In genomic region chr2:12805032-12805431, GRCh38 we compare ENCODE assay signal across 30 cellular contexts.
"Had no signal": no experiment of that assay in that cellular context is flagged by ENCODE, and none has a peak within 500 bp of the region (broad histone marks: within the 10 kb centered on the region; RNA-seq: fewer than 3 reads in every experiment).

No MANE protein-coding gene starts in this region.

- ATAC-seq: activated CD4-positive, CD25-positive, alpha-beta regulatory T cell treated with anti-CD3 and anti-CD28 coated beads, Interleukin-2, amount 50 U/mL, for 24 hours; activated CD8-positive, alpha-beta T cell treated with anti-CD3 and anti-CD28 coated beads for 36 hours; activated T-cell treated with anti-CD3 and anti-CD28 coated beads, Interleukin-2, amount 50 U/mL, for 4 hours; activated T-helper 17 cell treated with anti-CD3 and anti-CD28 coated beads, Interleukin-2, amount 50 U/mL, for 72 hours; body of pancreas; gastroesophageal sphincter; T-helper 17 cell had no signal

- H3K27me3 Mint-ChIP-seq: activated T-helper 17 cell treated with anti-CD3 and anti-CD28 coated beads, Interleukin-2, amount 50 U/mL, for 72 hours had no signal

- H3K9me3 ChIP-seq: adrenal gland, body of pancreas, esophagus squamous epithelium, gastroesophageal sphincter had no signal

- H3K27ac Mint-ChIP-seq: activated B cell treated with CpG ODN at 0.5 μM for 24 hours; activated CD8-positive, alpha-beta T cell treated with anti-CD3 and anti-CD28 coated beads for 36 hours; activated naive CD8-positive, alpha-beta T cell; activated T-helper 17 cell treated with anti-CD3 and anti-CD28 coated beads, Interleukin-2, amount 50 U/mL, for 72 hours; T-helper 17 cell; T-helper 2 cell treated with Interferon-gamma antibody and Interleukin-4, amounts not matched to agents 5 μg/mL and 100 μg/mL, for 36 hours had no signal

- H3K4me1 ChIP-seq: body of pancreas had no signal

- H3K4me1 Mint-ChIP-seq: activated B cell treated with CpG ODN at 0.5 μM for 24 hours; activated T-helper 17 cell treated with anti-CD3 and anti-CD28 coated beads, Interleukin-2, amount 50 U/mL, for 72 hours had no signal

- H3K36me3 ChIP-seq: adrenal gland, esophagus squamous epithelium, gastroesophageal sphincter, WERI-Rb-1 had no signal

- H3K4me3 ChIP-seq: adrenal gland, body of pancreas, esophagus squamous epithelium, gastroesophageal sphincter had no signal

- H3K4me3 Mint-ChIP-seq: activated B cell treated with CpG ODN at 0.5 μM for 24 hours; activated CD8-positive, alpha-beta T cell treated with anti-CD3 and anti-CD28 coated beads for 36 hours; activated naive CD8-positive, alpha-beta T cell; activated T-cell treated with anti-CD3 and anti-CD28 coated beads, Interleukin-2, amount 50 U/mL, for 4 hours; activated T-helper 17 cell treated with anti-CD3 and anti-CD28 coated beads, Interleukin-2, amount 50 U/mL, for 72 hours; T-helper 17 cell; T-helper 2 cell treated with Interferon-gamma antibody and Interleukin-4, amounts not matched to agents 5 μg/mL and 100 μg/mL, for 36 hours had no signal

- H3K27ac ChIP-seq: adrenal gland, body of pancreas, epithelial cell of prostate, esophagus squamous epithelium, gastroesophageal sphincter, WERI-Rb-1 had no signal

- DNase-seq: activated B cell treated with CpG ODN at 0.5 μM for 24 hours; activated CD4-positive, alpha-beta T cell treated with anti-CD3 and anti-CD28 coated beads for 48 hours; activated CD4-positive, alpha-beta T cell treated with anti-CD3 and anti-CD28 coated beads, Interleukin-2, amount 50 U/mL, for 1 hour; activated CD4-positive, alpha-beta T cell treated with anti-CD3 and anti-CD28 coated beads, Interleukin-2, amount 50 U/mL, for 48 hours; activated CD8-positive, alpha-beta memory T cell treated with anti-CD3 and anti-CD28 coated beads for 24 hours; activated CD8-positive, alpha-beta T cell treated with anti-CD3 and anti-CD28 coated beads for 36 hours; activated effector memory CD4-positive, alpha-beta T cell treated with Interleukin-2 at 50 U/mL for 16 hours; activated gamma-delta T cell treated with Interleukin-2 at 50 U/mL for 16 hours; activated naive CD4-positive, alpha-beta T cell treated with anti-CD3 and anti-CD28 coated beads, Interleukin-2, amount 50 U/mL, for 16 hours; activated naive CD4-positive, alpha-beta T cell treated with Interleukin-2 at 50 U/mL for 16 hours; activated T-cell treated with anti-CD3 and anti-CD28 coated beads, Interleukin-2, amount 50 U/mL, for 4 hours; adrenal gland; amygdala; aorta; body of pancreas; caudate nucleus; effector CD8-positive, alpha-beta T cell; esophagus squamous epithelium; foreskin melanocyte; head of caudate nucleus; T-helper 1 cell; T-helper 17 cell; T1000; WERI-Rb-1 had no signal

- H3K27me3 ChIP-seq: adrenal gland, body of pancreas, esophagus squamous epithelium, gastroesophageal sphincter had no signal
